33 cellular contexts compared by ENCODE assay signal in the genomic region with DNA sequence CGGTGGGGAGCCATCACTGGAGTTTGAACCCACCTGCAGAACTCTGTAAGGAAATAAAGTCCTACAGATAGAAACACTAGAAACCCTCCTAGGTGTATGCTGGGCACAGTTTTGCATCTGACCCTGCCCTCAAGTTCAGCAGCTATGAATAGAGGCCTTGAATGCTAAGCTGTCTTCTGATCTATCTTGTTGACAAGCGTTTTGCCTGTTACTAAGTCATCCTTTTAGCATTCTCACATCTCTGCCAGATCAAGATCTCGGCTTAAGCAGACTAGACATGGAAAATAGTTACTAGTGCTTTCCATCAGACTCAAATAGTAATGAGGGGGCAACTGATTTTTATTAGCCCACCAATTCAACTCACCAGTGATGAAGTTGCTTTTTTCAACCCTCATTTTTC. TPM values are rescaled to one million over a fixed set of nuclear protein-coding genes. Genes with fewer than 3 reads are reported as not detected.
"Had no signal": no experiment of that assay in that cellular context is flagged by ENCODE, and none has a peak within 500 bp of the region (broad histone marks: within the 10 kb centered on the region; RNA-seq: fewer than 3 reads in every experiment).

No MANE protein-coding gene starts in this region.

- H3K4me1 ChIP-seq: colonic mucosa had no signal

- H3K9me3 ChIP-seq: adrenal gland, body of pancreas, colonic mucosa, esophagus squamous epithelium, heart left ventricle had no signal

- H3K4me1 Mint-ChIP-seq: activated CD4-positive, alpha-beta memory T cell treated with anti-CD3 and anti-CD28 coated beads, Interleukin-2, amount 10 ng/mL, durations not matched to agents 7 days and 5 days; activated T-helper 17 cell treated with anti-CD3 and anti-CD28 coated beads, Interleukin-2, amount 50 U/mL, for 72 hours had no signal

- H3K27ac Mint-ChIP-seq: activated CD4-positive, alpha-beta memory T cell treated with anti-CD3 and anti-CD28 coated beads, Interleukin-2, amount 10 ng/mL, durations not matched to agents 7 days and 5 days; activated CD4-positive, alpha-beta T cell treated with anti-CD3 and anti-CD28 coated beads for 36 hours; activated CD4-positive, alpha-beta T cell treated with anti-CD3 and anti-CD28 coated beads, Interleukin-2, amount 10 ng/mL, durations not matched to agents 7 days and 5 days; activated naive CD8-positive, alpha-beta T cell; activated naive CD8-positive, alpha-beta T cell treated with anti-CD3 and anti-CD28 coated beads, Interleukin-2, amount 50 U/mL, for 24 hours; activated T-helper 17 cell treated with anti-CD3 and anti-CD28 coated beads, Interleukin-2, amount 50 U/mL, for 72 hours had no signal

- H3K4me3 ChIP-seq: adrenal gland, body of pancreas, colonic mucosa, esophagus squamous epithelium, heart left ventricle had no signal

- DNase-seq: activated CD4-positive, alpha-beta memory T cell treated with anti-CD3 and anti-CD28 coated beads, Interleukin-2, amount 10 ng/mL, durations not matched to agents 7 days and 5 days; activated CD4-positive, alpha-beta T cell treated with anti-CD3 and anti-CD28 coated beads for 36 hours; activated CD4-positive, alpha-beta T cell treated with anti-CD3 and anti-CD28 coated beads, Interleukin-2, amount 10 ng/mL, durations not matched to agents 7 days and 5 days; activated CD4-positive, alpha-beta T cell treated with anti-CD3 and anti-CD28 coated beads, Interleukin-2, amount 50 U/mL, for 4 hours; activated CD4-positive, CD25-positive, alpha-beta regulatory T cell; activated CD4-positive, CD25-positive, alpha-beta regulatory T cell treated with anti-CD3 and anti-CD28 coated beads, Interleukin-2, amount 50 U/mL, for 72 hours; activated CD8-positive, alpha-beta memory T cell treated with anti-CD3 and anti-CD28 coated beads, Interleukin-2, amount 50 U/mL, for 48 hours; activated effector memory CD4-positive, alpha-beta T cell treated with Interleukin-2 at 50 U/mL for 16 hours; activated gamma-delta T cell treated with Interleukin-2 at 50 U/mL for 16 hours; activated naive CD4-positive, alpha-beta T cell treated with anti-CD3 and anti-CD28 coated beads, Interleukin-2, amount 50 U/mL, for 16 hours; activated naive CD4-positive, alpha-beta T cell treated with Interleukin-2 at 50 U/mL for 16 hours; activated naive CD8-positive, alpha-beta T cell treated with anti-CD3 and anti-CD28 coated beads, Interleukin-2, amount 50 U/mL, for 24 hours; activated T-cell treated with anti-CD3 and anti-CD28 coated beads for 4 hours; activated T-cell treated with anti-CD3 and anti-CD28 coated beads, Interleukin-2, amount 50 U/mL, for 4 hours; adrenal gland; amygdala; aorta; body of pancreas; caudate nucleus; colonic mucosa; effector CD8-positive, alpha-beta T cell; esophagus squamous epithelium; foreskin fibroblast; glutamatergic neuron; heart left ventricle; T-helper 2 cell had no signal

- H3K36me3 Mint-ChIP-seq: activated naive CD8-positive, alpha-beta T cell had no signal

- H3K4me3 Mint-ChIP-seq: activated CD4-positive, alpha-beta memory T cell treated with anti-CD3 and anti-CD28 coated beads, Interleukin-2, amount 10 ng/mL, durations not matched to agents 7 days and 5 days; activated CD4-positive, alpha-beta T cell treated with anti-CD3 and anti-CD28 coated beads for 36 hours; activated CD4-positive, alpha-beta T cell treated with anti-CD3 and anti-CD28 coated beads, Interleukin-2, amount 10 ng/mL, durations not matched to agents 7 days and 5 days; activated naive CD8-positive, alpha-beta T cell; activated naive CD8-positive, alpha-beta T cell treated with anti-CD3 and anti-CD28 coated beads, Interleukin-2, amount 50 U/mL, for 24 hours; activated T-cell treated with anti-CD3 and anti-CD28 coated beads, Interleukin-2, amount 50 U/mL, for 4 hours; activated T-helper 17 cell treated with anti-CD3 and anti-CD28 coated beads, Interleukin-2, amount 50 U/mL, for 72 hours had no signal

- H3K9me3 Mint-ChIP-seq: activated CD4-positive, alpha-beta memory T cell treated with anti-CD3 and anti-CD28 coated beads, Interleukin-2, amount 10 ng/mL, durations not matched to agents 7 days and 5 days; activated T-helper 17 cell treated with anti-CD3 and anti-CD28 coated beads, Interleukin-2, amount 50 U/mL, for 72 hours had no signal

- ATAC-seq: activated CD4-positive, alpha-beta T cell treated with anti-CD3 and anti-CD28 coated beads for 36 hours; activated naive CD8-positive, alpha-beta T cell treated with anti-CD3 and anti-CD28 coated beads, Interleukin-2, amount 50 U/mL, for 24 hours; activated T-cell treated with anti-CD3 and anti-CD28 coated beads, Interleukin-2, amount 50 U/mL, for 4 hours; activated T-helper 17 cell treated with anti-CD3 and anti-CD28 coated beads, Interleukin-2, amount 50 U/mL, for 72 hours; body of pancreas; heart left ventricle had no signal

- H3K27ac ChIP-seq: adrenal gland, body of pancreas, colonic mucosa, epithelial cell of prostate, esophagus squamous epithelium, heart left ventricle had no signal

- H3K36me3 ChIP-seq: adrenal gland, colonic mucosa, esophagus squamous epithelium, heart left ventricle had no signal

- FAIRE-seq: endometrium, endothelial cell of umbilical vein, frontal cortex had no signal

RNA-seq across cellular contexts. Expression of a gene that starts 10.6 kb away (rescaled TPM):
- total RNA-seq: activated CD4-positive, alpha-beta memory T cell treated with anti-CD3 and anti-CD28 coated beads, Interleukin-2, amount 10 ng/mL, durations not matched to agents 7 days and 5 days; activated CD4-positive, alpha-beta T cell treated with anti-CD3 and anti-CD28 coated beads for 36 hours; activated CD4-positive, alpha-beta T cell treated with anti-CD3 and anti-CD28 coated beads, Interleukin-2, amount 10 ng/mL, durations not matched to agents 7 days and 5 days; activated T-cell treated with anti-CD3 and anti-CD28 coated beads, Interleukin-2, amount 50 U/mL, for 4 hours; activated T-helper 17 cell treated with anti-CD3 and anti-CD28 coated beads, Interleukin-2, amount 50 U/mL, for 72 hours; body of pancreas; endothelial cell of umbilical vein; T-helper 1 cell treated with Interleukin-12 subunit alpha and Interleukin-12 subunit beta and Interleukin-4 antibody, amounts not matched to agents 30 ng/mL and 1 ng/mL, for 36 hours had no signal
